Comparison of ENCODE assay signal across 11 cellular contexts in the genomic region with DNA sequence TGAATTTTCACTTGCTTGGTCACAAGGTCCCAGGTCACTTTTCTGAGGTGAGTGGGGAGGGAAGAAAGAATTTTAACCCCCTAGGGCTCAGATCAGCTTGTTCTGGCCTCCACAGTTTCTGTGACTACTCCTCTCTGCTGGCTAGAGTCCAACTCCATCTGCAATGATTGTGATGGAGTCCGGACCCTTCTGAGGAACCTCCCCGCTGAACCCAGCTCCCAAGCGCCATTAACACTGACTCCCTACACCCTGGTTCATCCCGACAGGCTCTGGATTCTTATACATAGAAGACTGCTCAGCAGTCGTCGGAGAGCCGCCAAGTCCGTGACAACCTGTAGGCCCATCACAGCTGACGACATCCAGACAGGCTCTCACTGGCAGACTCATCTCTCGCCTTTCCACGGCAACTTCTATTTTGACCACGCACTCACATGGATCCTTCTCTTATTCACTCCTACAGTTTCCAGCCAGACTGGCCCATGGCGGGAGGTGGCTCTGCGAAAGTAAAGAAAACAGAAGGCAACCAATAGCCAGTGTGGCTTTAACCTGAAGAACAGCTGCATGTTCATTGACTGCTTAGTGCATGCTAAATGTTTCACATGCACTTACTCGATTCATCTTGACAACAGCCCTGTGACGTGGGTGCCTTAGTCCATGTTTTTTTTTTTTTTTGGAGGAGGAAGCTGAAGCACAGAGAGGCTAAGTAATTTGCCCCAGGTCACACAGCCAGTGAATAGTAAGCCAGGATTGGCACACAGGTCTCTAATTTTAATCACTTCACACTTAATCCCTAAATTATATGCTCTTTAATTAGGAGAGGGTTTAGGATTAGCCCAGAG.
DNase-seq lines count a peak whose midpoint lies in the region; ATAC-seq and TF ChIP-seq lines count a peak whose summit lies in the region.
"Had no signal": no experiment of that assay in that cellular context is flagged by ENCODE, and none has a peak within 500 bp of the region (broad histone marks: within the 10 kb centered on the region; RNA-seq: fewer than 3 reads in every experiment).

No MANE protein-coding gene starts in this region.

- H3K36me3 Mint-ChIP-seq in WTC11, result no peaks in the 10 kb centered on the region
- no peaks in the 10 kb centered on the region for H3K36me3 Mint-ChIP-seq in memory B cell

- H3K4me3 Mint-ChIP-seq in WTC11, result no peak overlapping the region
- no peak overlapping the region for H3K4me3 Mint-ChIP-seq in memory B cell

- H3K27me3 Mint-ChIP-seq in WTC11 (ENCODE audit: low read depth), result no peaks in the 10 kb centered on the region; the same call in 1 of the 2 replicates
- no peaks in the 10 kb centered on the region for H3K27me3 Mint-ChIP-seq in memory B cell

- H3K9me3 Mint-ChIP-seq in WTC11 (no peaks in the 10 kb centered on the region), memory B cell (no peaks in the 10 kb centered on the region)

- peak overlapping the region; percentile 78 for H3K27ac Mint-ChIP-seq in WTC11
- peak overlapping the region; percentile 56 for H3K27ac Mint-ChIP-seq in memory B cell

- H3K27ac ChIP-seq in thymus (ENCODE audit: low read depth), result peak overlapping the region; percentile 58
- H3K27ac ChIP-seq: thyroid gland had no signal

- H3K9me3 ChIP-seq in thymus (ENCODE audit: control insufficient read depth), result no peaks in the 10 kb centered on the region
- H3K9me3 ChIP-seq: thyroid gland had no signal

- DNase-seq in Right ventricle myocardium superior, result no peak
- no peak for DNase-seq in cardiac septum (ENCODE audit: low spot score)
- no peak for DNase-seq in WTC11 (ENCODE audit: low spot score)
- DNase-seq in memory B cell (ENCODE audit: low spot score in 2 of 2), result no peak
- DNase-seq in activated effector memory CD4-positive, alpha-beta T cell treated with Interleukin-2 at 50 U/mL for 16 hours, result no peak
- DNase-seq in activated CD4-positive, alpha-beta T cell treated with anti-CD3 and anti-CD28 coated beads, Interleukin-2, amount 50 U/mL, for 4 hours, result no peak
- no peak for DNase-seq in stimulated activated CD4-positive, alpha-beta T cell treated with anti-CD3 and anti-CD28 coated beads, Interleukin-1b, Interleukin-23, amount 100 ng/mL, for 48 hours
- DNase-seq: kidney glomerular epithelial cell, NCI-H2029, thyroid gland had no signal

- H3K4me1 ChIP-seq in thymus (ENCODE audit: control insufficient read depth, insufficient read depth, low read length), result peaks cover 62% of the 10 kb centered on the region

- H3K36me3 ChIP-seq in thymus (ENCODE audit: control insufficient read depth, insufficient read depth), result no peaks in the 10 kb centered on the region
- H3K36me3 ChIP-seq: thyroid gland had no signal

- POLR2A ChIA-PET in WTC11 (lab: Charles Lee), result interaction anchor here (0.7 kb wide), 1 partner anchor 114 kb away, joined by 6 read pairs; no protein-coding TSS in a partner anchor

- TF ChIP-seq CTCF in WTC11 (IDR thresholded peaks at IDR 0.05), result no peak

- ATAC-seq in Right ventricle myocardium superior (ENCODE audit: poor library complexity) (peak; percentile 53), WTC11 (no peak), memory B cell (ENCODE audit: low read depth) (no peak)

- CTCF ChIA-PET in WTC11 (lab: Charles Lee), result interaction anchor here (1.1 to 3.0 kb wide), 5 partner anchors 10 to 151 kb away, joined by 3 to 18 read pairs (median 6); no protein-coding TSS in a partner anchor

- H3K4me1 Mint-ChIP-seq in WTC11 (peaks cover 39% of the 10 kb centered on the region), memory B cell (peaks cover 43% of the 10 kb centered on the region)

- intact Hi-C loops in Right ventricle myocardium superior (cut with DNase I) (no loop called here), cardiac septum (cut with DNase I) (no loop called here)

- H3K4me3 ChIP-seq in thymus (ENCODE audit: low read length), result no peak overlapping the region
- H3K4me3 ChIP-seq: thyroid gland had no signal

- H3K27me3 ChIP-seq in thymus (ENCODE audit: control insufficient read depth, insufficient read depth), result no peaks in the 10 kb centered on the region
- H3K27me3 ChIP-seq: thyroid gland had no signal

- 88% methylated on average over 16 of the region's 16 CpGs for WGBS in thymus

TF ChIP-seq in WTC11, 78 proteins besides CTCF, POLR2A, EP300 and RAD21 (continues in another document):
- TF ChIP-seq JAZF1 (CRISPR knock-in tag; IDR thresholded peaks at IDR 0.05), result no peak
- no peak for TF ChIP-seq RELA (CRISPR knock-in tag; IDR thresholded peaks at IDR 0.05; ENCODE audit: borderline replicate concordance)
- no peak for TF ChIP-seq ZNF532 (CRISPR knock-in tag; IDR thresholded peaks at IDR 0.05; ENCODE audit: borderline replicate concordance)
- TF ChIP-seq ZNF121 (CRISPR knock-in tag; IDR thresholded peaks at IDR 0.05), result no peak
- TF ChIP-seq, protein P1, sequence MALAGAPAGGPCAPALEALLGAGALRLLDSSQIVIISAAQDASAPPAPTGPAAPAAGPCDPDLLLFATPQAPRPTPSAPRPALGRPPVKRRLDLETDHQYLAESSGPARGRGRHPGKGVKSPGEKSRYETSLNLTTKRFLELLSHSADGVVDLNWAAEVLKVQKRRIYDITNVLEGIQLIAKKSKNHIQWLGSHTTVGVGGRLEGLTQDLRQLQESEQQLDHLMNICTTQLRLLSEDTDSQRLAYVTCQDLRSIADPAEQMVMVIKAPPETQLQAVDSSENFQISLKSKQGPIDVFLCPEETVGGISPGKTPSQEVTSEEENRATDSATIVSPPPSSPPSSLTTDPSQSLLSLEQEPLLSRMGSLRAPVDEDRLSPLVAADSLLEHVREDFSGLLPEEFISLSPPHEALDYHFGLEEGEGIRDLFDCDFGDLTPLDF (CRISPR knock-in tag; IDR thresholded peaks at IDR 0.05), result no peak
- TF ChIP-seq NFATC4 (CRISPR knock-in tag; IDR thresholded peaks at IDR 0.05), result no peak
- no peak for TF ChIP-seq CDX4 (CRISPR knock-in tag; IDR thresholded peaks at IDR 0.05; ENCODE audit: borderline replicate concordance)
- no peak for TF ChIP-seq NFYB (CRISPR knock-in tag; conservative IDR thresholded peaks at IDR 0.05; ENCODE audit: low read depth)
- no peak for TF ChIP-seq ZNF423 (CRISPR knock-in tag; IDR thresholded peaks at IDR 0.05)
- no peak for TF ChIP-seq HMGA2 (CRISPR knock-in tag; IDR thresholded peaks at IDR 0.05)
- TF ChIP-seq, protein P2, sequence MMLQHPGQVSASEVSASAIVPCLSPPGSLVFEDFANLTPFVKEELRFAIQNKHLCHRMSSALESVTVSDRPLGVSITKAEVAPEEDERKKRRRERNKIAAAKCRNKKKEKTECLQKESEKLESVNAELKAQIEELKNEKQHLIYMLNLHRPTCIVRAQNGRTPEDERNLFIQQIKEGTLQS (CRISPR knock-in tag; conservative IDR thresholded peaks at IDR 0.05), result no peak
- TF ChIP-seq KAT7 (CRISPR knock-in tag; IDR thresholded peaks at IDR 0.05; ENCODE audit: borderline replicate concordance), result no peak
